22 cellular contexts compared by ENCODE assay signal in the genomic region with DNA sequence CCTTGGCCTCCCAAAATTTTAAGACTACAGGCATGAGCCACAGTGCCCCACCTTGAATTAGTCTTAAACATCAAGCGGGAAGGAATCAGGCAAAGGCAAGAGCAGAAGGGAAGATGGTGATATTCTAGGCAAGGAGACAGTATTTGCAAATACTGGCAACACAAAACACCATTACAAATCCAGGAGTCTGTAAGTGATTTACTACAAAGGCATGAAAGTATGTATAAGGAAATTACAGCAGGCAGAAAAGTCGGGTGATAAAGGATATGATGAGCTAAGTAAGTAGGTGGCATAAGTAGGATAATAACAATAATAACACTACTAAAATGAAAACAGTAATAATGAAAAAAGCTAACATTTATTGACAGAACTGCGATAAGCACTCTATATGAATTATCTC.
"Had no signal": no experiment of that assay in that cellular context is flagged by ENCODE, and none has a peak within 500 bp of the region (broad histone marks: within the 10 kb centered on the region; RNA-seq: fewer than 3 reads in every experiment).

No MANE protein-coding gene starts in this region.

- H3K27me3 ChIP-seq: MG63 had no signal

- H3K36me3 ChIP-seq: MG63 had no signal

- H3K9me2 ChIP-seq: SK-N-SH had no signal

- ATAC-seq: Panc1, PC-3, T-cell had no signal

- H3K4me3 Mint-ChIP-seq: T-cell had no signal

- H3K9me3 ChIP-seq: MG63, SK-N-SH had no signal

- H3K4me3 ChIP-seq: MG63 had no signal

- H3K9me3 Mint-ChIP-seq: T-cell had no signal

- DNase-seq: Karpas-422, KG1, MG63, NCI-H1092 treated with DMSO at 0.1 percent for 48 hours, NCI-H1436, NCI-H187, NCI-H2029, NCI-H2081 treated with DMSO at 0.1 percent for 48 hours, NCI-H2171, NCI-H226, NCI-H446, NCI-H510A, NCI-H524 treated with DMSO at 0.1 percent for 48 hours, NCI-H69, NCI-H774, PC-3, SHP77, SK-N-SH, SW 1271, T-cell had no signal

- H3K27ac Mint-ChIP-seq: T-cell had no signal

- H3K9ac ChIP-seq: SK-N-SH had no signal

- H3K27ac ChIP-seq: RWPE1 had no signal

- H3K4me2 ChIP-seq: SK-N-SH had no signal

- H3K36me3 Mint-ChIP-seq: T-cell had no signal

- H3K27me3 Mint-ChIP-seq: T-cell had no signal
